18 cellular contexts compared by ENCODE assay signal in genomic region chr3:37321260-37321852, GRCh38.
DNase-seq lines count a peak whose midpoint lies in the region; ATAC-seq and TF ChIP-seq lines count a peak whose summit lies in the region.
"Had no signal": no experiment of that assay in that cellular context is flagged by ENCODE, and none has a peak within 500 bp of the region (broad histone marks: within the 10 kb centered on the region; RNA-seq: fewer than 3 reads in every experiment).

No MANE protein-coding gene starts in this region.

- H3K36me3 Mint-ChIP-seq in activated T-cell treated with anti-CD3 and anti-CD28 coated beads, Interleukin-2, amount 50 U/mL, for 72 hours (ENCODE audit: insufficient read depth in 2 of 2), result peaks cover 29 to 37% of the 10 kb centered on the region in 2 donors
- peaks cover 31% of the 10 kb centered on the region for H3K36me3 Mint-ChIP-seq in chondrocyte (ENCODE audit: low read depth)
- H3K36me3 Mint-ChIP-seq in memory B cell, result peaks cover 53% of the 10 kb centered on the region

- peak in 1 of 2 donors; percentile 44 for ATAC-seq in activated T-cell treated with anti-CD3 and anti-CD28 coated beads, Interleukin-2, amount 50 U/mL, for 72 hours (replicated peaks in 1 of 2)
- ATAC-seq in memory B cell (ENCODE audit: low read depth) (no peak), HG02938 (IDR thresholded peaks at IDR 0.05; ENCODE audit: unreplicated experiment) (no peak), HG02623 (IDR thresholded peaks at IDR 0.05; ENCODE audit: unreplicated experiment) (no peak)
- ATAC-seq: PC-3 had no signal

- TF ChIP-seq CTCF in chondrocyte (IDR thresholded peaks at IDR 0.05) (no peak), thyroid gland (IDR thresholded peaks at IDR 0.05) (no peak)

- peak overlapping the region; percentile 7 to 19 (median 7) for H3K27ac ChIP-seq in thyroid gland
- H3K27ac ChIP-seq: brain microvascular endothelial cell, neural progenitor cell, right lobe of liver had no signal

- peaks cover 18 to 37% of the 10 kb centered on the region in 2 donors for H3K4me1 ChIP-seq in thyroid gland
- H3K4me1 ChIP-seq: Caco-2, right lobe of liver had no signal

- no peaks in the 10 kb centered on the region for H3K27me3 Mint-ChIP-seq in activated T-cell treated with anti-CD3 and anti-CD28 coated beads, Interleukin-2, amount 50 U/mL, for 72 hours (ENCODE audit: low read depth)
- H3K27me3 Mint-ChIP-seq in chondrocyte (ENCODE audit: low read depth) (no peaks in the 10 kb centered on the region), memory B cell (no peaks in the 10 kb centered on the region)

- H3K9me3 ChIP-seq in thyroid gland, result no peaks in the 10 kb centered on the region
- H3K9me3 ChIP-seq: Caco-2, heart right ventricle, right lobe of liver had no signal

- peaks cover 9 to 13% of the 10 kb centered on the region in 2 donors for H3K36me3 ChIP-seq in thyroid gland

- no peaks in the 10 kb centered on the region for H3K27me3 ChIP-seq in thyroid gland
- H3K27me3 ChIP-seq: brain microvascular endothelial cell, heart right ventricle, neural progenitor cell, right lobe of liver had no signal

- TF ChIP-seq POLR2A in thyroid gland (IDR thresholded peaks at IDR 0.05), result no peak

- H3K9me3 Mint-ChIP-seq in activated T-cell treated with anti-CD3 and anti-CD28 coated beads, Interleukin-2, amount 50 U/mL, for 72 hours, result no peaks in the 10 kb centered on the region
- H3K9me3 Mint-ChIP-seq in chondrocyte (ENCODE audit: low read depth), result no peaks in the 10 kb centered on the region
- no peaks in the 10 kb centered on the region for H3K9me3 Mint-ChIP-seq in memory B cell
- H3K9me3 Mint-ChIP-seq: neural progenitor cell had no signal

- peak overlapping the region in 1 of 3 donors; percentile 11 for H3K4me3 ChIP-seq in thyroid gland (replicated peaks in 1 of 3)
- H3K4me3 ChIP-seq: neural progenitor cell, right lobe of liver had no signal

- H3K4me1 Mint-ChIP-seq in activated T-cell treated with anti-CD3 and anti-CD28 coated beads, Interleukin-2, amount 50 U/mL, for 72 hours (ENCODE audit: low read depth), result peaks cover 39% of the 10 kb centered on the region
- H3K4me1 Mint-ChIP-seq in chondrocyte (ENCODE audit: low read depth), result peaks cover 41% of the 10 kb centered on the region
- no peaks in the 10 kb centered on the region for H3K4me1 Mint-ChIP-seq in memory B cell

- intact Hi-C loops in thyroid gland (cut with DNase I), result no loop called here

- WGBS in thyroid gland, 2 donors, result 22 to 24% methylated on average over 5 of the region's 5 CpGs

- no peak for DNase-seq in activated T-cell treated with anti-CD3 and anti-CD28 coated beads, Interleukin-2, amount 50 U/mL, for 72 hours
- DNase-seq in activated T-cell treated with anti-CD3 and anti-CD28 coated beads, Interleukin-2, amount 50 U/mL, for 1 hour, result no peak
- no peak for DNase-seq in chondrocyte (ENCODE audit: low spot score)
- no peak for DNase-seq in memory B cell (ENCODE audit: low spot score in 2 of 2)
- DNase-seq in thyroid gland, result no peak
- no peak for DNase-seq in activated naive CD4-positive, alpha-beta T cell (lab: John Stamatoyannopoulos, UW)
- DNase-seq: ACHN; brain microvascular endothelial cell; Caco-2; heart right ventricle; NCI-H1930; NCI-H69; PC-3; right lobe of liver; stimulated activated CD4-positive, alpha-beta T cell treated with anti-CD3 and anti-CD28 coated beads, Interleukin-4, amount 100 ng/mL, for 24 hours had no signal

- peak overlapping the region; percentile 26 for H3K27ac Mint-ChIP-seq in activated T-cell treated with anti-CD3 and anti-CD28 coated beads, Interleukin-2, amount 50 U/mL, for 72 hours
- H3K27ac Mint-ChIP-seq in chondrocyte (ENCODE audit: unreplicated experiment), result peak overlapping the region; percentile 7
- peak overlapping the region; percentile 19 for H3K27ac Mint-ChIP-seq in memory B cell
- H3K27ac Mint-ChIP-seq: neural progenitor cell had no signal

- H3K4me3 Mint-ChIP-seq in activated T-cell treated with anti-CD3 and anti-CD28 coated beads, Interleukin-2, amount 50 U/mL, for 72 hours, result peak overlapping the region; percentile 49 to 80
- H3K4me3 Mint-ChIP-seq in chondrocyte (ENCODE audit: unreplicated experiment) (peak overlapping the region; percentile 1), memory B cell (no peak overlapping the region)
- H3K4me3 Mint-ChIP-seq: neural progenitor cell had no signal
